ENCODE assay signal across 8 cellular contexts in genomic region chr15:74461847-74462511, GRCh38. TPM values are rescaled to one million over a fixed set of nuclear protein-coding genes. Genes with fewer than 3 reads are reported as not detected.
DNase-seq lines count a peak whose midpoint lies in the region; ATAC-seq and TF ChIP-seq lines count a peak whose summit lies in the region.

No MANE protein-coding gene starts in this region.

- no peaks in the 10 kb centered on the region for H3K27me3 ChIP-seq in BLaER1
- H3K27me3 ChIP-seq in IMR-90 (ENCODE audit: control insufficient read depth, insufficient read depth, low read length) = no peaks in the 10 kb centered on the region
- H3K27me3 ChIP-seq in mucosa of stomach (ENCODE audit: control insufficient read depth, insufficient read depth, low read length) = no peaks in the 10 kb centered on the region
- no peaks in the 10 kb centered on the region for H3K27me3 ChIP-seq in ovary

- ATAC-seq in IMR-90 (ENCODE audit: low read depth) = no peak

- TF ChIP-seq POLR2A in IMR-90 (IDR thresholded peaks at IDR 0.05; ENCODE audit: low read depth, low read length) (no peak), ovary (IDR thresholded peaks at IDR 0.05) (no peak)

- H3K4me1 ChIP-seq in BLaER1 (peaks cover 40% of the 10 kb centered on the region), IMR-90 (ENCODE audit: control insufficient read depth, insufficient read depth, low read length) (peaks cover 4% of the 10 kb centered on the region; the same call in 1 of the 2 replicates), mucosa of stomach (ENCODE audit: control insufficient read depth, insufficient read depth, low read length) (peaks cover 5% of the 10 kb centered on the region), ovary (ENCODE audit: insufficient read depth) (peaks cover 3% of the 10 kb centered on the region)

- H3K27me3 Mint-ChIP-seq in brain = peaks cover 3% of the 10 kb centered on the region

- BruUV-seq in IMR-90 (replicated peaks; lab: Mats Ljungman, UMichigan) = no TSS peak

- H2BK5ac ChIP-seq in IMR-90 (ENCODE audit: low read depth, low read length, poor library complexity, severe bottlenecking) = peak overlapping the region; percentile 47

- H3K9me3 ChIP-seq in BLaER1 (no peaks in the 10 kb centered on the region), IMR-90 (ENCODE audit: control insufficient read depth, insufficient read depth, low read length) (no peaks in the 10 kb centered on the region), mucosa of stomach (ENCODE audit: control insufficient read depth, low read length) (no peaks in the 10 kb centered on the region), ovary (no peaks in the 10 kb centered on the region)

- H3K9ac ChIP-seq in BLaER1 (peak overlapping the region; percentile 80), IMR-90 (ENCODE audit: low read depth, low read length) (peak overlapping the region; percentile 70), mucosa of stomach (ENCODE audit: low read length) (peak overlapping the region; percentile 84)

- peak overlapping the region; percentile 1 for H2AK5ac ChIP-seq in IMR-90 (ENCODE audit: low read depth, low read length)

- peaks cover 42% of the 10 kb centered on the region for H3K36me3 Mint-ChIP-seq in brain

- TF ChIP-seq EP300 in ovary (IDR thresholded peaks at IDR 0.05) = no peak

- H3K79me1 ChIP-seq in IMR-90 (ENCODE audit: low read depth in 1 of 2, low read length in 2 of 2) = peaks cover 9 to 43% of the 10 kb centered on the region in 2 experiments

- no peak for TF ChIP-seq RAD21 in IMR-90 (IDR thresholded peaks at IDR 0.05; ENCODE audit: low read length)

- CTCF ChIA-PET in IMR-90 (lab: Yijun Ruan, JAX) = no interaction called here

- peak overlapping the region; percentile 85 for H3K4me2 ChIP-seq in BLaER1
- H3K4me2 ChIP-seq in IMR-90 (ENCODE audit: low read depth, low read length) = peak overlapping the region; percentile 91

- peak overlapping the region; percentile 86 to 99 (median 91) for H3K4me3 Mint-ChIP-seq in brain

- H3K9me3 Mint-ChIP-seq in brain = peaks cover 0 to 5% (median 4%) of the 10 kb centered on the region in 5 experiments

- H4K5ac ChIP-seq in IMR-90 (ENCODE audit: low read depth, low read length) = no peak overlapping the region

- no peak overlapping the region for H3K18ac ChIP-seq in IMR-90 (ENCODE audit: low read depth, low read length)

- no peaks in the 10 kb centered on the region for H4K20me1 ChIP-seq in BLaER1
- H4K20me1 ChIP-seq in IMR-90 (ENCODE audit: insufficient read depth, low read length) = no peaks in the 10 kb centered on the region

- H3K14ac ChIP-seq in IMR-90 (replicated peaks; ENCODE audit: low read depth, low read length) = 0 out of 2 replicates have a peak overlapping the region, but pooled peaks have one; percentile 0

- H2BK120ac ChIP-seq in IMR-90 (ENCODE audit: low read depth, low read length) = no peak overlapping the region

- H3K56ac ChIP-seq in IMR-90 (ENCODE audit: extremely low read depth, insufficient read depth, low read length) = peak overlapping the region; percentile 46

- dilution Hi-C loops in IMR-90 (cut with HindIII; ENCODE audit: low sequenced_read_pairs, unreplicated experiment) = no loop called here

- no peak overlapping the region for H2AFZ ChIP-seq in IMR-90 (replicated peaks; ENCODE audit: low read length, poor library complexity)

- intact Hi-C loops in IMR-90 (cut with micrococcal nuclease) = loop anchor here (1.0 to 2.0 kb wide), 2 partner anchors 85 to 153 kb away; partner anchors contain the start of gene CLK3
- intact Hi-C loops in ovary (cut with DNase I) = loop anchor here in 1 of 4 donors (10.0 kb wide), 1 partner anchor 83 kb away; the partner anchor contains the start of gene ARID3B

- no peak overlapping the region; the same call in 2 of the 3 replicates for H2BK15ac ChIP-seq in IMR-90 (ENCODE audit: low read depth, low read length)

- H3K4me1 Mint-ChIP-seq in brain = peaks cover 41% of the 10 kb centered on the region

- TF ChIP-seq CTCF in IMR-90 (conservative IDR thresholded peaks at IDR 0.05; ENCODE audit: low read depth, low read length) (no peak), brain (conservative IDR thresholded peaks at IDR 0.05) (no peak), ovary (IDR thresholded peaks at IDR 0.05) (no peak)

- H3K36me3 ChIP-seq in BLaER1 = peaks cover 30% of the 10 kb centered on the region
- no peaks in the 10 kb centered on the region for H3K36me3 ChIP-seq in IMR-90 (ENCODE audit: control insufficient read depth, insufficient read depth, low read length)
- no peaks in the 10 kb centered on the region for H3K36me3 ChIP-seq in mucosa of stomach (ENCODE audit: control insufficient read depth, insufficient read depth, low read length)
- no peaks in the 10 kb centered on the region for H3K36me3 ChIP-seq in ovary

- POLR2A ChIA-PET in IMR-90 (lab: Charles Lee; ENCODE audit: unreplicated experiment) = interaction anchor here (0.6 kb wide), 1 partner anchor 78 kb away, joined by 6 read pairs; no protein-coding TSS in a partner anchor

- H3K9me1 ChIP-seq in IMR-90 (ENCODE audit: insufficient read depth, low read length) = no peaks in the 10 kb centered on the region

- no peak overlapping the region for H4K91ac ChIP-seq in IMR-90 (ENCODE audit: insufficient read depth, low read depth, low read length)

- H3K27ac ChIP-seq in BLaER1 (peak overlapping the region; percentile 73; the same call in 1 of the 2 replicates), IMR-90 (ENCODE audit: insufficient read depth, low read length) (no peak overlapping the region; the same call in 1 of the 2 replicates), ovary (no peak overlapping the region)

- peak overlapping the region; percentile 60 to 96 (median 82) for H3K27ac Mint-ChIP-seq in brain

- H2BK20ac ChIP-seq in IMR-90 (ENCODE audit: low read depth, low read length) = no peak overlapping the region

- H4K8ac ChIP-seq in IMR-90 (ENCODE audit: low read depth in 2 of 2, low read length in 2 of 2) = peak overlapping the region; percentile 2 to 84; a peak in 3 of 4 replicates

- H2AK9ac ChIP-seq in IMR-90 (replicated peaks; ENCODE audit: low read depth, low read length, poor library complexity) = no peak overlapping the region

- in situ Hi-C loops in IMR-90 (cut with MboI; ENCODE audit: low sequenced_read_pairs) = no loop called here

- no peak for DNase-seq in IMR-90
- DNase-seq in AG20443 (ENCODE audit: low spot score) = no peak
- DNase-seq in NCI-H510A treated with DMSO at 0.1 percent for 48 hours (lab: John Stamatoyannopoulos, UW) = no peak
- DNase-seq in ureter (ENCODE audit: low spot score) = no peak
- DNase-seq in ovary = no peak

- no peak overlapping the region; the same call in 1 of the 2 replicates for H3K4ac ChIP-seq in IMR-90 (ENCODE audit: low read depth, low read length)

- WGBS in IMR-90 (ENCODE audit: extremely low coverage in 2 of 2, insufficient read length in 1 of 2), 2 experiments = 100% methylated on average over 1 of the region's 8 CpGs; no CpG with 5 or more reads in 1 of the 2 experiments
- WGBS in ovary, 3 donors = 44 to 48% (median 45%) methylated on average over 8 of the region's 8 CpGs

- peak overlapping the region; percentile 94 for H3K4me3 ChIP-seq in BLaER1
- peak overlapping the region; percentile 84 for H3K4me3 ChIP-seq in IMR-90 (ENCODE audit: insufficient read depth, low read depth, low read length)
- peak overlapping the region; percentile 89 for H3K4me3 ChIP-seq in mucosa of stomach (ENCODE audit: low read length)
- no peak overlapping the region for H3K4me3 ChIP-seq in ovary

- peak overlapping the region; percentile 19; the same call in 1 of the 2 replicates for H3K23ac ChIP-seq in IMR-90 (ENCODE audit: low read depth, low read length)

TF ChIP-seq in IMR-90, 13 proteins besides CTCF, POLR2A, EP300 and RAD21:
- TF ChIP-seq NFE2L2 (IDR thresholded peaks at IDR 0.05; ENCODE audit: low read depth, low read length) (no peak), MXI1 (IDR thresholded peaks at IDR 0.05; ENCODE audit: borderline replicate concordance, low read depth, low read length) (no peak), MAFK (IDR thresholded peaks at IDR 0.05; ENCODE audit: low read depth, low read length) (no peak)

RNA-seq across cellular contexts. Expression of gene UBL7, which starts 1.0 kb away (rescaled TPM):
- total RNA-seq in IMR-90 (2012; rRNA removed) (57.8 and 68.1 TPM in 2 replicates), ureter (26.7 TPM), ovary (10 to 100 TPM; 26.4 to 43.4 (median 29.2) TPM)
- polyA plus RNA-seq in IMR-90 (2012; rRNA removed) (78.4 and 80.1 TPM in 2 replicates), brain (ENCODE audit: insufficient read depth, low read depth, low replicate concordance) (156 TPM), ovary (10 to 100 TPM; 34.3 to 44.1 TPM)
- 64.2 and 85.0 TPM in 2 replicates for polyA plus RNA-seq in IMR-90 (2012; cell fraction: cytosol; rRNA removed)
- polyA plus RNA-seq in IMR-90 (2012; cell fraction: nucleus; rRNA removed; ENCODE audit: low replicate concordance) = 21.3 and 32.0 TPM in 2 replicates

RNA-seq across cellular contexts. Expression of gene SEMA7A, which starts 28.2 kb away (rescaled TPM):
- total RNA-seq in IMR-90 (2012; rRNA removed) (27.8 and 30.5 TPM in 2 replicates), ureter (2.2 TPM), ovary (10 to 100 TPM in 3 of 7 donors, 1 to 10 TPM in 4; 3.2 to 10.1 (median 8.3) TPM)
- polyA plus RNA-seq in IMR-90 (2012; rRNA removed) (87.3 and 88.1 TPM in 2 replicates), brain (ENCODE audit: insufficient read depth, low read depth, low replicate concordance) (22.2 TPM), ovary (10 to 100 TPM in 1 of 2 donors, 1 to 10 TPM in 1; 9.0 to 98.6 TPM)
- 46.2 and 68.0 TPM in 2 replicates for polyA plus RNA-seq in IMR-90 (2012; cell fraction: cytosol; rRNA removed)
- 57.3 and 104 TPM in 2 replicates for polyA plus RNA-seq in IMR-90 (2012; cell fraction: nucleus; rRNA removed; ENCODE audit: low replicate concordance)
